ENCODE assay signal across 35 cellular contexts in genomic region chr1:223785808-223786207, GRCh38. TPM values are rescaled to one million over a fixed set of nuclear protein-coding genes. Genes with fewer than 3 reads are reported as not detected.
DNase-seq lines count a peak whose midpoint lies in the region; ATAC-seq and TF ChIP-seq lines count a peak whose summit lies in the region.
"Had no signal": no experiment of that assay in that cellular context is flagged by ENCODE, and none has a peak within 500 bp of the region (broad histone marks: within the 10 kb centered on the region; RNA-seq: fewer than 3 reads in every experiment).

No MANE protein-coding gene starts in this region.

- no peak for ATAC-seq in GM19328 (IDR thresholded peaks at IDR 0.05; ENCODE audit: unreplicated experiment)
- ATAC-seq in activated CD8-positive, alpha-beta T cell treated with anti-CD3 and anti-CD28 coated beads, Interleukin-2, amount 10 ng/mL, durations not matched to agents 7 days and 5 days: no peak
- ATAC-seq: esophagus mucosa, left colon, pancreas, T-cell had no signal

- 19 to 52% (median 32%) methylated on average over 5 of the region's 5 CpGs for WGBS in stomach, 5 donors
- WGBS in lower leg skin, 2 donors: 71 to 75% methylated on average over 5 of the region's 5 CpGs

- no peaks in the 10 kb centered on the region for H3K27me3 ChIP-seq in ascending aorta
- H3K27me3 ChIP-seq in stomach: no peaks in the 10 kb centered on the region
- H3K27me3 ChIP-seq: colonic mucosa, hepatocyte, MG63, neural progenitor cell, pancreas, SJSA1 had no signal

- H3K27me3 Mint-ChIP-seq in activated CD8-positive, alpha-beta T cell treated with anti-CD3 and anti-CD28 coated beads, Interleukin-2, amount 10 ng/mL, durations not matched to agents 7 days and 5 days (ENCODE audit: low read depth): no peaks in the 10 kb centered on the region
- H3K27me3 Mint-ChIP-seq: activated CD4-positive, alpha-beta memory T cell treated with anti-CD3 and anti-CD28 coated beads for 36 hours; activated naive CD8-positive, alpha-beta T cell; B cell; T-cell had no signal

- DNase-seq in ascending aorta (ENCODE audit: low spot score in 2 of 2) (no peak), fibroblast of villous mesenchyme (ENCODE audit: low read depth) (peak; percentile 30), stomach (no peak), lower leg skin (ENCODE audit: low spot score in 2 of 2) (no peak), COLO668 (lab: John Stamatoyannopoulos, UW; ENCODE audit: unreplicated experiment) (no peak)
- DNase-seq in activated CD8-positive, alpha-beta T cell treated with anti-CD3 and anti-CD28 coated beads, Interleukin-2, amount 10 ng/mL, durations not matched to agents 7 days and 5 days: no peak
- DNase-seq: activated CD4-positive, alpha-beta memory T cell treated with anti-CD3 and anti-CD28 coated beads for 36 hours; activated CD8-positive, alpha-beta memory T cell treated with anti-CD3 and anti-CD28 coated beads, Interleukin-2, amount 50 U/mL, for 48 hours; activated effector memory CD4-positive, alpha-beta T cell treated with anti-CD3 and anti-CD28 coated beads, Interleukin-2, amount 50 U/mL, for 16 hours; anterior cingulate cortex; colonic mucosa; effector CD8-positive, alpha-beta T cell; foreskin melanocyte; KG1; left colon; mammary epithelial cell; MG63; NCI-H1105; NCI-H1930; NCI-H2171 treated with DMSO at 0.1 percent for 48 hours; NCI-H524; OCI-M1; pancreas; stimulated activated CD4-positive, alpha-beta T cell treated with anti-CD3 and anti-CD28 coated beads, Interleukin-1b, Interleukin-23, amount 100 ng/mL, for 48 hours; stimulated activated naive CD4-positive, alpha-beta T cell treated with Interleukin-2 at 50 U/mL for 16 hours; T-cell had no signal

- H3K9me3 Mint-ChIP-seq in activated CD8-positive, alpha-beta T cell treated with anti-CD3 and anti-CD28 coated beads, Interleukin-2, amount 10 ng/mL, durations not matched to agents 7 days and 5 days (ENCODE audit: insufficient read depth): no peaks in the 10 kb centered on the region
- H3K9me3 Mint-ChIP-seq: activated CD4-positive, alpha-beta memory T cell treated with anti-CD3 and anti-CD28 coated beads for 36 hours; neural progenitor cell; T-cell had no signal

- H3K9me3 ChIP-seq in HEK293 (ENCODE audit: control insufficient read depth, insufficient read depth, low read depth, low read length): no peaks in the 10 kb centered on the region
- no peaks in the 10 kb centered on the region for H3K9me3 ChIP-seq in ascending aorta
- no peaks in the 10 kb centered on the region for H3K9me3 ChIP-seq in stomach
- H3K9me3 ChIP-seq: colonic mucosa, MG63, pancreas, SJSA1 had no signal

- H3K4me3 ChIP-seq in HEK293 (ENCODE audit: low read depth, low read length) (no peak overlapping the region), ascending aorta (no peak overlapping the region), fibroblast of villous mesenchyme (ENCODE audit: low read depth, low read length) (no peak overlapping the region), stomach (no peak overlapping the region), lower leg skin (ENCODE audit: low read depth, poor library complexity, severe bottlenecking) (no peak overlapping the region)
- H3K4me3 ChIP-seq: colonic mucosa, hepatocyte, MG63, neural progenitor cell, pancreas, SJSA1 had no signal

- H3K27ac Mint-ChIP-seq in activated CD8-positive, alpha-beta T cell treated with anti-CD3 and anti-CD28 coated beads, Interleukin-2, amount 10 ng/mL, durations not matched to agents 7 days and 5 days: no peak overlapping the region
- H3K27ac Mint-ChIP-seq: activated CD4-positive, alpha-beta memory T cell treated with anti-CD3 and anti-CD28 coated beads for 36 hours; activated naive CD8-positive, alpha-beta T cell; B cell; neural progenitor cell had no signal

- no peak overlapping the region for H3K4me3 Mint-ChIP-seq in activated CD8-positive, alpha-beta T cell treated with anti-CD3 and anti-CD28 coated beads, Interleukin-2, amount 10 ng/mL, durations not matched to agents 7 days and 5 days
- H3K4me3 Mint-ChIP-seq: activated CD4-positive, alpha-beta memory T cell treated with anti-CD3 and anti-CD28 coated beads for 36 hours; activated naive CD8-positive, alpha-beta T cell; B cell; neural progenitor cell; T-cell had no signal

- intact Hi-C loops in ascending aorta (cut with DNase I) (no loop called here), stomach (cut with DNase I; ENCODE audit: low total_unique reads) (no loop called here), lower leg skin (cut with DNase I; ENCODE audit: low total_unique reads) (no loop called here)

- H3K4me1 ChIP-seq in HEK293 (ENCODE audit: control insufficient read depth, insufficient read depth, low read length) (no peaks in the 10 kb centered on the region), ascending aorta (peaks cover 3 to 24% of the 10 kb centered on the region in 2 donors), stomach (peaks cover 0 to 17% (median 10%) of the 10 kb centered on the region in 4 donors)
- H3K4me1 ChIP-seq: colonic mucosa, pancreas, SJSA1 had no signal

- CTCF ChIA-PET in HEK293 (lab: Yijun Ruan, JAX): interaction anchor here (0.7 kb wide), 1 partner anchor 229 kb away, joined by 5 read pairs; no protein-coding TSS in a partner anchor
- CTCF ChIA-PET in activated CD8-positive, alpha-beta T cell treated with anti-CD3 and anti-CD28 coated beads, Interleukin-2, amount 10 ng/mL, durations not matched to agents 7 days and 5 days (lab: Charles Lee): interaction anchor here (1.2 kb wide), 1 partner anchor 37 kb away, joined by 3 read pairs; no protein-coding TSS in a partner anchor

- H3K27ac ChIP-seq in HEK293 (ENCODE audit: extremely low read depth, low read depth, low read length): no peak overlapping the region
- H3K27ac ChIP-seq in ascending aorta: peak overlapping the region; percentile 65 to 71
- H3K27ac ChIP-seq in stomach: peak overlapping the region in 3 of 5 donors; percentile 14 to 56 (median 23)
- H3K27ac ChIP-seq: colonic mucosa, hepatocyte, neural progenitor cell, pancreas, RWPE1, SJSA1 had no signal

- H3K4me1 Mint-ChIP-seq in activated CD8-positive, alpha-beta T cell treated with anti-CD3 and anti-CD28 coated beads, Interleukin-2, amount 10 ng/mL, durations not matched to agents 7 days and 5 days (ENCODE audit: low read depth): peaks cover 3% of the 10 kb centered on the region
- H3K4me1 Mint-ChIP-seq: B cell, T-cell had no signal

- no peak for TF ChIP-seq EP300 in stomach (IDR thresholded peaks at IDR 0.05)

- TF ChIP-seq CTCF in HEK293 (tag by site-specific recombination; IDR thresholded peaks at IDR 0.05): no peak
- no peak for TF ChIP-seq CTCF in ascending aorta (IDR thresholded peaks at IDR 0.05)
- no peak for TF ChIP-seq CTCF in fibroblast of villous mesenchyme (IDR thresholded peaks at IDR 0.05; ENCODE audit: insufficient read depth, low read depth, low read length)
- no peak for TF ChIP-seq CTCF in stomach (IDR thresholded peaks at IDR 0.05)
- no peak for TF ChIP-seq CTCF in lower leg skin (IDR thresholded peaks at IDR 0.05)

- TF ChIP-seq POLR2A in stomach (IDR thresholded peaks at IDR 0.05) (no peak), lower leg skin (IDR thresholded peaks at IDR 0.05) (no peak)

- POLR2A ChIA-PET in HEK293 (lab: Yijun Ruan, JAX): no interaction called here
- POLR2A ChIA-PET in activated CD8-positive, alpha-beta T cell treated with anti-CD3 and anti-CD28 coated beads, Interleukin-2, amount 10 ng/mL, durations not matched to agents 7 days and 5 days (lab: Charles Lee): no interaction called here

- H3K36me3 ChIP-seq in HEK293 (ENCODE audit: control insufficient read depth in 2 of 2, insufficient read depth in 1 of 2, low read length in 2 of 2): peaks cover 28 to 42% of the 10 kb centered on the region in 2 experiments
- H3K36me3 ChIP-seq in ascending aorta: peaks cover 27 to 34% of the 10 kb centered on the region in 2 donors
- peaks cover 6 to 74% (median 57%) of the 10 kb centered on the region in 4 donors for H3K36me3 ChIP-seq in stomach

- H3K36me3 Mint-ChIP-seq in activated CD8-positive, alpha-beta T cell treated with anti-CD3 and anti-CD28 coated beads, Interleukin-2, amount 10 ng/mL, durations not matched to agents 7 days and 5 days (ENCODE audit: low read depth): peaks cover 14% of the 10 kb centered on the region
- H3K36me3 Mint-ChIP-seq: activated naive CD8-positive, alpha-beta T cell had no signal

TF ChIP-seq in HEK293, 187 proteins besides CTCF, POLR2A, EP300 and RAD21:
- TF ChIP-seq ZNF596 (tag by site-specific recombination; IDR thresholded peaks at IDR 0.05): no peak
- no peak for TF ChIP-seq ZBTB20 (tag by site-specific recombination; IDR thresholded peaks at IDR 0.05)
- no peak for TF ChIP-seq ZNF624 (tag by site-specific recombination; IDR thresholded peaks at IDR 0.05)
- no peak for TF ChIP-seq ZNF121 (tag by site-specific recombination; IDR thresholded peaks at IDR 0.05)
- TF ChIP-seq ZNF830 (tag by site-specific recombination; IDR thresholded peaks at IDR 0.05; ENCODE audit: low read depth): no peak
- no peak for TF ChIP-seq TCF7L2 (IDR thresholded peaks at IDR 0.05; ENCODE audit: borderline replicate concordance, low read depth, low read length)
- peak; percentile 40; the same call in 1 of the 2 replicates for TF ChIP-seq ZNF366 (tag by site-specific recombination; conservative IDR thresholded peaks at IDR 0.05)

RNA-seq across cellular contexts. Expression of gene TP53BP2, which starts 59.9 kb away (rescaled TPM):
- total RNA-seq in ascending aorta (162 TPM), fibroblast of villous mesenchyme (32.2 and 38.0 TPM in 2 replicates), stomach (100 to 1,000 TPM in 1 of 5 donors, 10 to 100 TPM in 4; 28.1 to 157 (median 51.9) TPM), lower leg skin (10 to 100 TPM; 32.2 to 49.9 (median 36.6) TPM)
- 10 to 100 TPM in 1 of 3 donors, 1 to 10 TPM in 2; 6.9 to 11.6 (median 8.8) TPM for polyA plus RNA-seq in stomach
- total RNA-seq in activated CD8-positive, alpha-beta T cell treated with anti-CD3 and anti-CD28 coated beads, Interleukin-2, amount 10 ng/mL, durations not matched to agents 7 days and 5 days: 10 to 100 TPM; 31.4 to 35.2 TPM
